In the genomic region with DNA sequence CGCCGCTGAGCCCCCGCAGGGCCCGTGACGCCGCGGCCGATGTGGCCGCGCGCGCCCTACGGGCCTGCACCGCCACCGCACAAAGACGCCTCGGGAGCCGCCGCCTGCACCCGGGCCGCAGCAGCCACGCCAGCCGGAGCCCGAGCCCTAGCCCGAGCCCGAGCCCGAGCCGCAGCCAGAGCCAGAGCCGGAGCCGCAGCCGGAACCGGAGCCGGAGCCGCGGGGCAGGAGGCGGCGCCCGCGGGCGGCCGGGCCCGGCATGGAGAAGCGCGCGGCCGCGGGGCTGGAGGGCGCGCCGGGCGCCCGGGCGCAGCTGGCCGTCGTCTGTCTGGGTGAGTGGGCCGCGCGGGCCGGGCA, we compare ENCODE assay signal across 1 cellular context.
TF ChIP-seq lines count a peak whose summit lies in the region.

No MANE protein-coding gene starts in this region.

TF ChIP-seq in SK-N-SH treated with all-trans-retinoic acid at 6 μM for 48 hours, 23 proteins besides CTCF, POLR2A, EP300 and RAD21 (continued from another document):
- TF ChIP-seq, protein P1, sequence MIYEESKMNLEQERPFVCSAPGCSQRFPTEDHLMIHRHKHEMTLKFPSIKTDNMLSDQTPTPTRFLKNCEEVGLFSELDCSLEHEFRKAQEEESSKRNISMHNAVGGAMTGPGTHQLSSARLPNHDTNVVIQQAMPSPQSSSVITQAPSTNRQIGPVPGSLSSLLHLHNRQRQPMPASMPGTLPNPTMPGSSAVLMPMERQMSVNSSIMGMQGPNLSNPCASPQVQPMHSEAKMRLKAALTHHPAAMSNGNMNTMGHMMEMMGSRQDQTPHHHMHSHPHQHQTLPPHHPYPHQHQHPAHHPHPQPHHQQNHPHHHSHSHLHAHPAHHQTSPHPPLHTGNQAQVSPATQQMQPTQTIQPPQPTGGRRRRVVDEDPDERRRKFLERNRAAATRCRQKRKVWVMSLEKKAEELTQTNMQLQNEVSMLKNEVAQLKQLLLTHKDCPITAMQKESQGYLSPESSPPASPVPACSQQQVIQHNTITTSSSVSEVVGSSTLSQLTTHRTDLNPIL (CRISPR knock-in tag; IDR thresholded peaks at IDR 0.05; ENCODE audit: low read depth) = no peak
- TF ChIP-seq, protein P2, sequence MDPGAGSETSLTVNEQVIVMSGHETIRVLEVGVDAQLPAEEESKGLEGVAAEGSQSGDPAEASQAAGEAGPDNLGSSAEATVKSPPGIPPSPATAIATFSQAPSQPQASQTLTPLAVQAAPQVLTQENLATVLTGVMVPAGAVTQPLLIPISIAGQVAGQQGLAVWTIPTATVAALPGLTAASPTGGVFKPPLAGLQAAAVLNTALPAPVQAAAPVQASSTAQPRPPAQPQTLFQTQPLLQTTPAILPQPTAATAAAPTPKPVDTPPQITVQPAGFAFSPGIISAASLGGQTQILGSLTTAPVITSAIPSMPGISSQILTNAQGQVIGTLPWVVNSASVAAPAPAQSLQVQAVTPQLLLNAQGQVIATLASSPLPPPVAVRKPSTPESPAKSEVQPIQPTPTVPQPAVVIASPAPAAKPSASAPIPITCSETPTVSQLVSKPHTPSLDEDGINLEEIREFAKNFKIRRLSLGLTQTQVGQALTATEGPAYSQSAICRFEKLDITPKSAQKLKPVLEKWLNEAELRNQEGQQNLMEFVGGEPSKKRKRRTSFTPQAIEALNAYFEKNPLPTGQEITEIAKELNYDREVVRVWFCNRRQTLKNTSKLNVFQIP (CRISPR knock-in tag; IDR thresholded peaks at IDR 0.05; ENCODE audit: borderline replicate concordance, low read depth) = no peak
- TF ChIP-seq RARB (CRISPR knock-in tag; IDR thresholded peaks at IDR 0.05) (no peak), ZNF70 (CRISPR knock-in tag; IDR thresholded peaks at IDR 0.05) (no peak), OSR1 (CRISPR knock-in tag; IDR thresholded peaks at IDR 0.05) (no peak), GLIS3 (CRISPR knock-in tag; IDR thresholded peaks at IDR 0.05) (no peak), TOX (CRISPR knock-in tag; IDR thresholded peaks at IDR 0.05; ENCODE audit: borderline replicate concordance) (no peak), CSDC2 (CRISPR knock-in tag; IDR thresholded peaks at IDR 0.05) (no peak)
- TF ChIP-seq, protein P3, sequence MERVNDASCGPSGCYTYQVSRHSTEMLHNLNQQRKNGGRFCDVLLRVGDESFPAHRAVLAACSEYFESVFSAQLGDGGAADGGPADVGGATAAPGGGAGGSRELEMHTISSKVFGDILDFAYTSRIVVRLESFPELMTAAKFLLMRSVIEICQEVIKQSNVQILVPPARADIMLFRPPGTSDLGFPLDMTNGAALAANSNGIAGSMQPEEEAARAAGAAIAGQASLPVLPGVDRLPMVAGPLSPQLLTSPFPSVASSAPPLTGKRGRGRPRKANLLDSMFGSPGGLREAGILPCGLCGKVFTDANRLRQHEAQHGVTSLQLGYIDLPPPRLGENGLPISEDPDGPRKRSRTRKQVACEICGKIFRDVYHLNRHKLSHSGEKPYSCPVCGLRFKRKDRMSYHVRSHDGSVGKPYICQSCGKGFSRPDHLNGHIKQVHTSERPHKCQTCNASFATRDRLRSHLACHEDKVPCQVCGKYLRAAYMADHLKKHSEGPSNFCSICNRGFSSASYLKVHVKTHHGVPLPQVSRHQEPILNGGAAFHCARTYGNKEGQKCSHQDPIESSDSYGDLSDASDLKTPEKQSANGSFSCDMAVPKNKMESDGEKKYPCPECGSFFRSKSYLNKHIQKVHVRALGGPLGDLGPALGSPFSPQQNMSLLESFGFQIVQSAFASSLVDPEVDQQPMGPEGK (CRISPR knock-in tag; IDR thresholded peaks at IDR 0.05; ENCODE audit: borderline replicate concordance) = no peak
- TF ChIP-seq, protein P4, sequence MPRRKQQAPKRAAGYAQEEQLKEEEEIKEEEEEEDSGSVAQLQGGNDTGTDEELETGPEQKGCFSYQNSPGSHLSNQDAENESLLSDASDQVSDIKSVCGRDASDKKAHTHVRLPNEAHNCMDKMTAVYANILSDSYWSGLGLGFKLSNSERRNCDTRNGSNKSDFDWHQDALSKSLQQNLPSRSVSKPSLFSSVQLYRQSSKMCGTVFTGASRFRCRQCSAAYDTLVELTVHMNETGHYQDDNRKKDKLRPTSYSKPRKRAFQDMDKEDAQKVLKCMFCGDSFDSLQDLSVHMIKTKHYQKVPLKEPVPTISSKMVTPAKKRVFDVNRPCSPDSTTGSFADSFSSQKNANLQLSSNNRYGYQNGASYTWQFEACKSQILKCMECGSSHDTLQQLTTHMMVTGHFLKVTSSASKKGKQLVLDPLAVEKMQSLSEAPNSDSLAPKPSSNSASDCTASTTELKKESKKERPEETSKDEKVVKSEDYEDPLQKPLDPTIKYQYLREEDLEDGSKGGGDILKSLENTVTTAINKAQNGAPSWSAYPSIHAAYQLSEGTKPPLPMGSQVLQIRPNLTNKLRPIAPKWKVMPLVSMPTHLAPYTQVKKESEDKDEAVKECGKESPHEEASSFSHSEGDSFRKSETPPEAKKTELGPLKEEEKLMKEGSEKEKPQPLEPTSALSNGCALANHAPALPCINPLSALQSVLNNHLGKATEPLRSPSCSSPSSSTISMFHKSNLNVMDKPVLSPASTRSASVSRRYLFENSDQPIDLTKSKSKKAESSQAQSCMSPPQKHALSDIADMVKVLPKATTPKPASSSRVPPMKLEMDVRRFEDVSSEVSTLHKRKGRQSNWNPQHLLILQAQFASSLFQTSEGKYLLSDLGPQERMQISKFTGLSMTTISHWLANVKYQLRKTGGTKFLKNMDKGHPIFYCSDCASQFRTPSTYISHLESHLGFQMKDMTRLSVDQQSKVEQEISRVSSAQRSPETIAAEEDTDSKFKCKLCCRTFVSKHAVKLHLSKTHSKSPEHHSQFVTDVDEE (CRISPR knock-in tag; IDR thresholded peaks at IDR 0.05) = no peak
- TF ChIP-seq, protein P5, sequence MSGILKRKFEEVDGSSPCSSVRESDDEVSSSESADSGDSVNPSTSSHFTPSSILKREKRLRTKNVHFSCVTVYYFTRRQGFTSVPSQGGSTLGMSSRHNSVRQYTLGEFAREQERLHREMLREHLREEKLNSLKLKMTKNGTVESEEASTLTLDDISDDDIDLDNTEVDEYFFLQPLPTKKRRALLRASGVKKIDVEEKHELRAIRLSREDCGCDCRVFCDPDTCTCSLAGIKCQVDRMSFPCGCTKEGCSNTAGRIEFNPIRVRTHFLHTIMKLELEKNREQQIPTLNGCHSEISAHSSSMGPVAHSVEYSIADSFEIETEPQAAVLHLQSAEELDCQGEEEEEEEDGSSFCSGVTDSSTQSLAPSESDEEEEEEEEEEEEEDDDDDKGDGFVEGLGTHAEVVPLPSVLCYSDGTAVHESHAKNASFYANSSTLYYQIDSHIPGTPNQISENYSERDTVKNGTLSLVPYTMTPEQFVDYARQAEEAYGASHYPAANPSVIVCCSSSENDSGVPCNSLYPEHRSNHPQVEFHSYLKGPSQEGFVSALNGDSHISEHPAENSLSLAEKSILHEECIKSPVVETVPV (CRISPR knock-in tag; IDR thresholded peaks at IDR 0.05) = no peak
